In genomic region chr12:57242691-57243454, GRCh38 we compare ENCODE assay signal across 7 cellular contexts. TPM values are rescaled to one million over a fixed set of nuclear protein-coding genes. Genes with fewer than 3 reads are reported as not detected.
DNase-seq lines count a peak whose midpoint lies in the region; ATAC-seq and TF ChIP-seq lines count a peak whose summit lies in the region.

No MANE protein-coding gene starts in this region.

- H3K36me3 ChIP-seq in esophagus squamous epithelium (no peaks in the 10 kb centered on the region), neuronal stem cell (replicated peaks in 1 of 2; ENCODE audit: control insufficient read depth in 2 of 2, insufficient read depth in 2 of 2, low read length in 2 of 2) (peaks cover 0 to 4% of the 10 kb centered on the region in 2 donors)

- peaks cover 2% of the 10 kb centered on the region for H3K79me1 ChIP-seq in neuronal stem cell (ENCODE audit: low read depth, low read length)

- H3K9me3 ChIP-seq in esophagus squamous epithelium, result no peaks in the 10 kb centered on the region
- no peaks in the 10 kb centered on the region for H3K9me3 ChIP-seq in neuronal stem cell (replicated peaks in 1 of 2; ENCODE audit: control insufficient read depth in 2 of 2, insufficient read depth in 1 of 2, low read depth in 1 of 2, low read length in 2 of 2)

- peak overlapping the region; percentile 68 for H3K9ac ChIP-seq in neuronal stem cell (ENCODE audit: low read depth, low read length, poor library complexity)

- H3K4me1 ChIP-seq in esophagus squamous epithelium (peaks cover 56 to 64% (median 62%) of the 10 kb centered on the region in 3 donors), neuronal stem cell (ENCODE audit: control insufficient read depth in 2 of 2, insufficient read depth in 1 of 2, low read depth in 1 of 2, low read length in 2 of 2) (peaks cover 35 to 36% of the 10 kb centered on the region in 2 donors)

- H3K14ac ChIP-seq in neuronal stem cell (ENCODE audit: low read length), result no peak overlapping the region

- peak overlapping the region; percentile 95 for H3K18ac ChIP-seq in neuronal stem cell (ENCODE audit: low read length)

- H2BK120ac ChIP-seq in neuronal stem cell (ENCODE audit: low read depth, low read length), result no peak overlapping the region

- H3K27ac ChIP-seq in esophagus squamous epithelium, result no peak overlapping the region
- H3K27ac ChIP-seq in neuronal stem cell (replicated peaks; ENCODE audit: low read length), result no peak overlapping the region

- H4K91ac ChIP-seq in neuronal stem cell (ENCODE audit: low read depth, low read length, poor library complexity), result no peak overlapping the region

- peak overlapping the region; percentile 79 for H2BK5ac ChIP-seq in neuronal stem cell (ENCODE audit: low read length)

- peak overlapping the region; percentile 7 to 60 (median 43) for H3K4me3 ChIP-seq in esophagus squamous epithelium
- H3K4me3 ChIP-seq in neuronal stem cell (ENCODE audit: low read length in 2 of 2), result peak overlapping the region; percentile 13 to 78
- H3K4me3 ChIP-seq in lower leg skin (ENCODE audit: low read depth, poor library complexity, severe bottlenecking), result no peak overlapping the region

- ATAC-seq in HG03354 (IDR thresholded peaks at IDR 0.05; ENCODE audit: poor library complexity, severe bottlenecking, unreplicated experiment), result peak; percentile 55

- H2BK15ac ChIP-seq in neuronal stem cell (ENCODE audit: low read length), result peak overlapping the region; percentile 44

- H4K8ac ChIP-seq in neuronal stem cell (ENCODE audit: low read depth, low read length), result no peak overlapping the region

- no peak overlapping the region for H2AFZ ChIP-seq in neuronal stem cell (ENCODE audit: low read length)

- H3K27me3 ChIP-seq in esophagus squamous epithelium (peaks cover 14 to 73% (median 39%) of the 10 kb centered on the region in 4 donors), neuronal stem cell (ENCODE audit: control insufficient read depth in 3 of 3, insufficient read depth in 3 of 3, low read depth in 1 of 3, low read length in 3 of 3) (peaks cover 22 to 56% (median 31%) of the 10 kb centered on the region in 3 experiments)

- peak; percentile 47 for TF ChIP-seq POLR2A in GM15510 (IDR thresholded peaks at IDR 0.05; ENCODE audit: borderline replicate concordance, extremely low read depth, insufficient read length)
- no peak for TF ChIP-seq POLR2A in esophagus squamous epithelium (IDR thresholded peaks at IDR 0.05)
- no peak for TF ChIP-seq POLR2A in lower leg skin (IDR thresholded peaks at IDR 0.05)

- H3K23ac ChIP-seq in neuronal stem cell (ENCODE audit: low read depth, low read length, poor library complexity), result peak overlapping the region; percentile 89

- no peak overlapping the region for H2AK5ac ChIP-seq in neuronal stem cell (ENCODE audit: low read depth, low read length)

- DNase-seq in NCI-H774 (lab: John Stamatoyannopoulos, UW) (peak; percentile 90), esophagus squamous epithelium (lab: John Stamatoyannopoulos, UW) (no peak), neuronal stem cell (ENCODE audit: low spot score) (peak; percentile 85), lower leg skin (ENCODE audit: low spot score in 2 of 2) (no peak)
- DNase-seq in activated T-cell treated with anti-CD3 and anti-CD28 coated beads, Interleukin-2, amount 50 U/mL, for 1 hour, result peak; percentile 76

- peak; percentile 24 to 64 (median 32) for TF ChIP-seq CTCF in esophagus squamous epithelium (IDR thresholded peaks at IDR 0.05)
- TF ChIP-seq CTCF in lower leg skin (IDR thresholded peaks at IDR 0.05), result no peak

- intact Hi-C loops in esophagus squamous epithelium (cut with DNase I), result no loop called here
- intact Hi-C loops in lower leg skin (cut with DNase I; ENCODE audit: low total_unique reads), result no loop called here

- peak overlapping the region; percentile 90 for H3K4me2 ChIP-seq in neuronal stem cell (ENCODE audit: insufficient read depth, low read length, poor library complexity, severe bottlenecking)

- H2BK12ac ChIP-seq in neuronal stem cell (ENCODE audit: low read length), result peak overlapping the region; percentile 53

- WGBS in esophagus squamous epithelium, 2 donors, result 0% methylated on average over 4 to 16 of the region's 45 CpGs
- WGBS in neuronal stem cell (ENCODE audit: extremely low coverage in 2 of 2, insufficient read length in 2 of 2, insufficient replicate concordance in 1 of 2), 2 donors, result no CpG with 5 or more reads among the region's 45 CpGs
- 2% methylated on average over 42 to 45 of the region's 45 CpGs for WGBS in lower leg skin, 2 donors

- H3K4ac ChIP-seq in neuronal stem cell (ENCODE audit: low read length), result no peak overlapping the region

RNA-seq across cellular contexts. Expression of gene STAC3, which starts 8.1 kb away (rescaled TPM):
- total RNA-seq in esophagus squamous epithelium (under 1 TPM; 0.29 to 0.95 (median 0.47) TPM), lower leg skin (1 to 10 TPM in 2 of 4 donors, under 1 TPM in 2; 0.71 to 3.8 (median 1.5) TPM)
- 0.79 TPM for polyA plus RNA-seq in neuronal stem cell (2013, experiment 1 of 2)
- 0.93 TPM for polyA plus RNA-seq in neuronal stem cell (2013, experiment 2 of 2)

RNA-seq across cellular contexts. Expression of gene SHMT2, which starts 13.4 kb away (rescaled TPM):
- total RNA-seq in esophagus squamous epithelium (100 to 1,000 TPM in 1 of 4 donors, 10 to 100 TPM in 3; 56.1 to 104 (median 76.6) TPM), lower leg skin (10 to 100 TPM; 62.4 to 71.8 (median 67.4) TPM)
- 117 TPM for polyA plus RNA-seq in neuronal stem cell (2013, experiment 1 of 2)
- 112 TPM for polyA plus RNA-seq in neuronal stem cell (2013, experiment 2 of 2)

RNA-seq across cellular contexts. Expression of gene NXPH4, which starts 26.3 kb away (rescaled TPM):
- total RNA-seq in esophagus squamous epithelium (1 to 10 TPM in 2 of 4 donors, under 1 TPM in 2; 0.21 to 5.0 (median 2.5) TPM), lower leg skin (10 to 100 TPM; 18.4 to 21.3 (median 19.9) TPM)
- polyA plus RNA-seq in neuronal stem cell (2013, experiment 1 of 2), result 0.26 TPM
- 0.29 TPM for polyA plus RNA-seq in neuronal stem cell (2013, experiment 2 of 2)

Comparison
In these comparisons a context has a peak if more than half of its experiments do, and no peak if none do; other contexts are left out.
1. DNase-seq: peak in NCI-H774 (single experiment), activated T-cell treated with anti-CD3 and anti-CD28 coated beads, Interleukin-2, amount 50 U/mL, for 1 hour (single experiment) and neuronal stem cell (single experiment); none in esophagus squamous epithelium (single experiment) and lower leg skin (0 of 2).
2. CTCF ChIP-seq: peak in esophagus squamous epithelium (6 of 6); none in lower leg skin (0 of 3).